ENCODE assay signal across 1 cellular context in the genomic region with DNA sequence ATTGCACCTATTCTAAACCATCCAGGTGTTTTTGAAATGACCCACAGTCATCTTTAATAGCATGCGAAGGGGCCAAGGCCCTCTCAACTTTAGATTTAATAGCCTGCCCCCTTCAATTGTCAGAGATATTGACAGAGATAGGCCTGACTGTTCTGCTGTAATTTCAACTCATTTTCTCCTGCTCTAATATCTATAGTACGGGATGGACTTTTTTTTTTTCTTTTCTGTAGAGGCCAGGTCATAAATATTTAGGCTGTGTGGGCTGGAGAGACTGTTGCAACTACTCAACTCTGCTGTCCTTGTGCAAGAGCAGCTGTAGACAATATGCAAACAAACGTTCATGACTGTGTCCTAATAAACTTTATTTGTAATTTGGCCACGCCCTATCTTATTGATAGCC.
TF ChIP-seq lines count a peak whose summit lies in the region.

No MANE protein-coding gene starts in this region.

TF ChIP-seq in HEK293, 187 proteins besides CTCF, POLR2A, EP300 and RAD21 (continued from another document):
- no peak for TF ChIP-seq ZIC2 (tag by site-specific recombination; IDR thresholded peaks at IDR 0.05)
- TF ChIP-seq ZNF10 (tag by site-specific recombination; IDR thresholded peaks at IDR 0.05), result no peak
- TF ChIP-seq ZNF350 (tag by site-specific recombination; IDR thresholded peaks at IDR 0.05), result no peak
- TF ChIP-seq GLIS2 (tag by site-specific recombination; IDR thresholded peaks at IDR 0.05), result no peak
- TF ChIP-seq ZBTB26 (tag by site-specific recombination; optimal IDR thresholded peaks at IDR 0.05), result no peak
- 0 out of 2 replicates have a peak, but pooled peaks have one; percentile 37 for TF ChIP-seq ZFHX2 (tag by site-specific recombination; conservative IDR thresholded peaks at IDR 0.05)
- peak; percentile 29; the same call in 1 of the 2 replicates for TF ChIP-seq ZNF335 (tag by site-specific recombination; conservative IDR thresholded peaks at IDR 0.05)
- no peak for TF ChIP-seq ZNF473 (tag by site-specific recombination; IDR thresholded peaks at IDR 0.05)
- peak; percentile 46; the same call in 1 of the 2 replicates for TF ChIP-seq SCRT2 (tag by site-specific recombination; IDR thresholded peaks at IDR 0.05)
- no peak for TF ChIP-seq ZNF596 (tag by site-specific recombination; IDR thresholded peaks at IDR 0.05)
- TF ChIP-seq ZBTB20 (tag by site-specific recombination; IDR thresholded peaks at IDR 0.05), result no peak
- peak; percentile 2; the same call in 1 of the 2 replicates for TF ChIP-seq PRDM10 (tag by site-specific recombination; IDR thresholded peaks at IDR 0.05)
- TF ChIP-seq SP7 (tag by site-specific recombination; IDR thresholded peaks at IDR 0.05), result no peak
- TF ChIP-seq, protein P1, sequence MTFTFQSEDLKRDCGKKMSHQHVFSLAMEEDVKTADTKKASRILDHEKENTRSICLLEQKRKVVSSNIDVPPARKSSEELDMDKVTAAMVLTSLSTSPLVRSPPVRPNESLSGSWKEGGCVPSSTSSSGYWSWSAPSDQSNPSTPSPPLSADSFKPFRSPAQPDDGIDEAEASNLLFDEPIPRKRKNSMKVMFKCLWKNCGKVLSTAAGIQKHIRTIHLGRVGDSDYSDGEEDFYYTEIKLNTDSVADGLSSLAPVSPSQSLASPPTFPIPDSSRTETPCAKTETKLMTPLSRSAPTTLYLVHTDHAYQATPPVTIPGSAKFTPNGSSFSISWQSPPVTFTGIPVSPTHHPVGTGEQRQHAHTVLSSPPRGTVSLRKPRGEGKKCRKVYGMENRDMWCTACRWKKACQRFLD (tag by site-specific recombination; IDR thresholded peaks at IDR 0.05), result no peak
- TF ChIP-seq ZNF791 (tag by site-specific recombination; IDR thresholded peaks at IDR 0.05), result no peak
- TF ChIP-seq ZSCAN5A (tag by site-specific recombination; IDR thresholded peaks at IDR 0.05), result no peak
